In genomic region chr9:69149321-69149807, GRCh38 we compare ENCODE assay signal across 11 cellular contexts. TPM values are rescaled to one million over a fixed set of nuclear protein-coding genes. Genes with fewer than 3 reads are reported as not detected.
DNase-seq lines count a peak whose midpoint lies in the region; TF ChIP-seq lines count a peak whose summit lies in the region.
"Had no signal": no experiment of that assay in that cellular context is flagged by ENCODE, and none has a peak within 500 bp of the region (broad histone marks: within the 10 kb centered on the region; RNA-seq: fewer than 3 reads in every experiment).

No MANE protein-coding gene starts in this region.

- H3K9me2 ChIP-seq in MM.1S (replicated peaks; ENCODE audit: insufficient read depth, low read length) = no peaks in the 10 kb centered on the region

- peak overlapping the region; percentile 6 for H3K4me3 ChIP-seq in brain microvascular endothelial cell (ENCODE audit: low read depth, low read length)
- H3K4me3 ChIP-seq in kidney epithelial cell (ENCODE audit: low read depth, low read length) = no peak overlapping the region
- H3K4me3 ChIP-seq in tibial artery = peak overlapping the region; percentile 16 to 22
- H3K4me3 ChIP-seq in MM.1S (ENCODE audit: low read length) = no peak overlapping the region
- H3K4me3 ChIP-seq: A549, gastrocnemius medialis had no signal

- H3K9me3 ChIP-seq in tibial artery = no peaks in the 10 kb centered on the region
- H3K9me3 ChIP-seq in MM.1S (replicated peaks; ENCODE audit: insufficient read depth, low read length) = no peaks in the 10 kb centered on the region
- H3K9me3 ChIP-seq: A549, gastrocnemius medialis had no signal

- H3F3A ChIP-seq in MM.1S (ENCODE audit: insufficient read depth, low read length) = no peaks in the 10 kb centered on the region

- no peak overlapping the region for H3K9ac ChIP-seq in MM.1S (ENCODE audit: low read length)

- peak; percentile 39 for DNase-seq in NCI-H2196 (lab: John Stamatoyannopoulos, UW; ENCODE audit: unreplicated experiment)
- no peak for DNase-seq in NCI-H2196 treated with DMSO at 0.1 percent for 48 hours (lab: John Stamatoyannopoulos, UW; ENCODE audit: unreplicated experiment)
- peak; percentile 79 for DNase-seq in brain microvascular endothelial cell
- DNase-seq in kidney epithelial cell (ENCODE audit: low read depth) = no peak
- no peak for DNase-seq in tibial artery
- no peak for DNase-seq in MM.1S
- DNase-seq in activated CD8-positive, alpha-beta memory T cell treated with anti-CD3 and anti-CD28 coated beads, Interleukin-2, amount 50 U/mL, for 4 hours = no peak
- DNase-seq in effector CD8-positive, alpha-beta T cell (lab: John Stamatoyannopoulos, UW) = no peak
- DNase-seq: activated CD4-positive, alpha-beta T cell treated with anti-CD3 and anti-CD28 coated beads for 36 hours; gastrocnemius medialis had no signal

- H3K27me3 ChIP-seq in brain microvascular endothelial cell (replicated peaks) (no peaks in the 10 kb centered on the region), kidney epithelial cell (ENCODE audit: control insufficient read depth, insufficient read depth, low read length) (no peaks in the 10 kb centered on the region), tibial artery (no peaks in the 10 kb centered on the region), MM.1S (replicated peaks; ENCODE audit: insufficient read depth, low read length) (no peaks in the 10 kb centered on the region)
- H3K27me3 ChIP-seq: gastrocnemius medialis had no signal

- H3K4me1 ChIP-seq in tibial artery = peaks cover 0 to 24% (median 7%) of the 10 kb centered on the region in 4 donors
- H3K4me1 ChIP-seq in MM.1S (ENCODE audit: low read length) = no peaks in the 10 kb centered on the region
- H3K4me1 ChIP-seq: A549, gastrocnemius medialis had no signal

- no peak overlapping the region for H2AFZ ChIP-seq in MM.1S (ENCODE audit: low read length)

- intact Hi-C loops in tibial artery (cut with DNase I; ENCODE audit: low total_unique reads) = loop anchor here (10.0 kb wide), 1 partner anchor 95 kb away; no protein-coding TSS in a partner anchor

- no peaks in the 10 kb centered on the region for H4K20me1 ChIP-seq in MM.1S (ENCODE audit: insufficient read depth, low read length)

- H3K79me2 ChIP-seq in MM.1S (ENCODE audit: low read length) = no peaks in the 10 kb centered on the region

- H3K4me2 ChIP-seq in MM.1S (ENCODE audit: low read depth, low read length) = no peak overlapping the region
- H3K4me2 ChIP-seq: A549 had no signal

- peak; percentile 75 for TF ChIP-seq CTCF in brain microvascular endothelial cell (IDR thresholded peaks at IDR 0.05; ENCODE audit: low read depth, low read length, missing control alignments)
- TF ChIP-seq CTCF in kidney epithelial cell (IDR thresholded peaks at IDR 0.05; ENCODE audit: insufficient read depth, low read length, poor library complexity, severe bottlenecking) = peak; percentile 45
- TF ChIP-seq CTCF in tibial artery (IDR thresholded peaks at IDR 0.05) = peak; percentile 62 to 65
- TF ChIP-seq CTCF in MM.1S (IDR thresholded peaks at IDR 0.05; ENCODE audit: low read length) = no peak

- H3K27ac ChIP-seq in brain microvascular endothelial cell (peak overlapping the region; percentile 19), tibial artery (peak overlapping the region; percentile 61 to 65), MM.1S (ENCODE audit: low read length) (no peak overlapping the region)
- H3K27ac ChIP-seq: A549, gastrocnemius medialis had no signal

- in situ Hi-C loops in brain microvascular endothelial cell (cut with HindIII; ENCODE audit: low pct_ligation_motif_present, low sequenced_read_pairs) = no loop called here

- H3K36me3 ChIP-seq in brain microvascular endothelial cell (replicated peaks) = no peaks in the 10 kb centered on the region
- peaks cover 4% of the 10 kb centered on the region for H3K36me3 ChIP-seq in kidney epithelial cell (ENCODE audit: control insufficient read depth, insufficient read depth, low read length)
- H3K36me3 ChIP-seq in tibial artery = peaks cover 0 to 8% (median 0%) of the 10 kb centered on the region in 3 donors
- no peaks in the 10 kb centered on the region for H3K36me3 ChIP-seq in MM.1S (replicated peaks; ENCODE audit: insufficient read depth, low read length)
- H3K36me3 ChIP-seq: gastrocnemius medialis had no signal

RNA-seq across cellular contexts. Expression of gene TJP2, which starts 24.7 kb away (rescaled TPM):
- total RNA-seq in kidney epithelial cell = 341 and 345 TPM in 2 replicates

Comparison
In these comparisons a context has a peak if more than half of its experiments do, and no peak if none do; other contexts are left out.
1. DNase-seq: peak in NCI-H2196 (single experiment) and brain microvascular endothelial cell (single experiment); none in NCI-H2196 treated with DMSO at 0.1 percent for 48 hours (single experiment), kidney epithelial cell (single experiment), tibial artery (0 of 2), MM.1S (single experiment), activated CD8-positive, alpha-beta memory T cell treated with anti-CD3 and anti-CD28 coated beads, Interleukin-2, amount 50 U/mL, for 4 hours (single experiment) and effector CD8-positive, alpha-beta T cell (single experiment).
2. H3K4me3 ChIP-seq: peak in brain microvascular endothelial cell (single experiment) and tibial artery (2 of 2); none in kidney epithelial cell (single experiment) and MM.1S (single experiment).